Comparison of ENCODE assay signal across 12 cellular contexts in genomic region chr16:30656388-30656787, GRCh38. TPM values are rescaled to one million over a fixed set of nuclear protein-coding genes. Genes with fewer than 3 reads are reported as not detected.
DNase-seq lines count a peak whose midpoint lies in the region; ATAC-seq and TF ChIP-seq lines count a peak whose summit lies in the region.
"Had no signal": no experiment of that assay in that cellular context is flagged by ENCODE, and none has a peak within 500 bp of the region (broad histone marks: within the 10 kb centered on the region; RNA-seq: fewer than 3 reads in every experiment).

No MANE protein-coding gene starts in this region.

- no peak overlapping the region for H2AK5ac ChIP-seq in mesendoderm (ENCODE audit: low read length)

- H4K8ac ChIP-seq in mesendoderm (ENCODE audit: low read depth, low read length) = no peak overlapping the region

- CTCF ChIA-PET in activated naive CD4-positive, alpha-beta T cell treated with anti-CD3 and anti-CD28 coated beads for 36 hours (lab: Charles Lee) = interaction anchor here (1.2 kb wide), 1 partner anchor 247 kb away, joined by 4 read pairs; no protein-coding TSS in a partner anchor

- no peak for DNase-seq in activated naive CD4-positive, alpha-beta T cell treated with anti-CD3 and anti-CD28 coated beads for 36 hours
- DNase-seq in activated naive CD4-positive, alpha-beta T cell (lab: John Stamatoyannopoulos, UW) = no peak
- DNase-seq in activated naive CD4-positive, alpha-beta T cell treated with anti-CD3 and anti-CD28 coated beads, Interleukin-2, amount 50 U/mL, for 72 hours (ENCODE audit: low spot score in 2 of 2) = no peak
- DNase-seq in naive B cell = no peak
- DNase-seq in type B pancreatic cell (ENCODE audit: extremely low spot score, unreplicated experiment) = no peak
- no peak for DNase-seq in AG20443 (ENCODE audit: low spot score)
- DNase-seq in mesendoderm = no peak
- DNase-seq: activated effector memory CD4-positive, alpha-beta T cell treated with Interleukin-2 at 50 U/mL for 16 hours; colonic mucosa; SIG-M5; small intestine had no signal

- no peak overlapping the region for H3K18ac ChIP-seq in mesendoderm (ENCODE audit: low read length)

- no peak overlapping the region for H3K9ac ChIP-seq in mesendoderm (ENCODE audit: low read length)

- H3K4me1 Mint-ChIP-seq in activated naive CD4-positive, alpha-beta T cell treated with anti-CD3 and anti-CD28 coated beads for 36 hours (ENCODE audit: low read depth) = peaks cover 41% of the 10 kb centered on the region
- peaks cover 33 to 49% (median 36%) of the 10 kb centered on the region in 3 donors for H3K4me1 Mint-ChIP-seq in naive B cell
- H3K4me1 Mint-ChIP-seq in type B pancreatic cell (ENCODE audit: unreplicated experiment) = peaks cover 25% of the 10 kb centered on the region

- no CpG with 5 or more reads among the region's 8 CpGs for WGBS in mesendoderm (ENCODE audit: extremely low coverage, insufficient coverage, low lambda C conversion rate)

- H3K27ac Mint-ChIP-seq in activated naive CD4-positive, alpha-beta T cell treated with anti-CD3 and anti-CD28 coated beads for 36 hours = peak overlapping the region; percentile 26
- peak overlapping the region; percentile 44 to 93 for H3K27ac Mint-ChIP-seq in activated naive CD4-positive, alpha-beta T cell treated with anti-CD3 and anti-CD28 coated beads, Interleukin-2, amount 50 U/mL, for 72 hours
- H3K27ac Mint-ChIP-seq in naive B cell = peak overlapping the region in 4 of 6 donors; percentile 22 to 99 (median 54)
- H3K27ac Mint-ChIP-seq in type B pancreatic cell = peak overlapping the region; percentile 20

- no peak for ATAC-seq in activated naive CD4-positive, alpha-beta T cell treated with anti-CD3 and anti-CD28 coated beads, Interleukin-2, amount 50 U/mL, for 72 hours
- ATAC-seq in naive B cell (ENCODE audit: low read depth in 2 of 2) = no peak
- no peak for ATAC-seq in HG03460 (IDR thresholded peaks at IDR 0.05; ENCODE audit: unreplicated experiment)

- no peak for TF ChIP-seq CTCF in type B pancreatic cell (conservative IDR thresholded peaks at IDR 0.05)

- no peak overlapping the region for H3K4me3 ChIP-seq in mesendoderm (ENCODE audit: low read length)
- H3K4me3 ChIP-seq: colonic mucosa had no signal

- no peak overlapping the region for H3K4ac ChIP-seq in mesendoderm (ENCODE audit: low read depth, low read length)

- no peak overlapping the region for H4K5ac ChIP-seq in mesendoderm (ENCODE audit: low read length)

- H3K4me1 ChIP-seq in mesendoderm (ENCODE audit: control insufficient read depth, low read depth, low read length) = peaks cover 5% of the 10 kb centered on the region

- no peak overlapping the region for H3K4me3 Mint-ChIP-seq in activated naive CD4-positive, alpha-beta T cell treated with anti-CD3 and anti-CD28 coated beads for 36 hours
- peak overlapping the region in 5 of 8 donors; percentile 23 to 90 (median 66) for H3K4me3 Mint-ChIP-seq in naive B cell
- H3K4me3 Mint-ChIP-seq in type B pancreatic cell = peak overlapping the region; percentile 73

- H3K9me3 Mint-ChIP-seq in activated naive CD4-positive, alpha-beta T cell treated with anti-CD3 and anti-CD28 coated beads for 36 hours = no peaks in the 10 kb centered on the region
- no peaks in the 10 kb centered on the region for H3K9me3 Mint-ChIP-seq in activated naive CD4-positive, alpha-beta T cell treated with anti-CD3 and anti-CD28 coated beads, Interleukin-2, amount 50 U/mL, for 72 hours
- H3K9me3 Mint-ChIP-seq in naive B cell = no peaks in the 10 kb centered on the region
- H3K9me3 Mint-ChIP-seq in type B pancreatic cell = no peaks in the 10 kb centered on the region

- intact Hi-C loops in activated naive CD4-positive, alpha-beta T cell treated with anti-CD3 and anti-CD28 coated beads for 36 hours (cut with micrococcal nuclease) = loop anchor here (5.0 kb wide), 1 partner anchor 849 kb away; the partner anchor contains the start of gene MAZ

- no peaks in the 10 kb centered on the region for H3K79me2 ChIP-seq in mesendoderm (ENCODE audit: control insufficient read depth, insufficient read depth, low read length)

- no peak overlapping the region for H3K27ac ChIP-seq in mesendoderm (ENCODE audit: low read depth, low read length)

- H3K36me3 Mint-ChIP-seq in activated naive CD4-positive, alpha-beta T cell treated with anti-CD3 and anti-CD28 coated beads for 36 hours (ENCODE audit: low read depth) = peaks cover 40% of the 10 kb centered on the region
- H3K36me3 Mint-ChIP-seq in activated naive CD4-positive, alpha-beta T cell treated with anti-CD3 and anti-CD28 coated beads, Interleukin-2, amount 50 U/mL, for 72 hours = peaks cover 33 to 50% of the 10 kb centered on the region in 2 donors
- H3K36me3 Mint-ChIP-seq in naive B cell (peaks cover 5 to 25% of the 10 kb centered on the region in 2 donors), type B pancreatic cell (peaks cover 7% of the 10 kb centered on the region)

- H3K23ac ChIP-seq in mesendoderm (ENCODE audit: low read length) = no peak overlapping the region

- no peak overlapping the region for H3K4me2 ChIP-seq in mesendoderm (ENCODE audit: low read length)

- peaks cover 7% of the 10 kb centered on the region for H3K79me1 ChIP-seq in mesendoderm (ENCODE audit: low read length)

- H3K56ac ChIP-seq in mesendoderm (ENCODE audit: low read length) = no peak overlapping the region

- no peak overlapping the region for H2BK15ac ChIP-seq in mesendoderm (replicated peaks; ENCODE audit: low read depth)

- H3K36me3 ChIP-seq in mesendoderm (ENCODE audit: control insufficient read depth, insufficient read depth, low read length) = peaks cover 2% of the 10 kb centered on the region

- no peak overlapping the region for H2BK5ac ChIP-seq in mesendoderm (ENCODE audit: low read length)

- H3K27me3 ChIP-seq in mesendoderm (ENCODE audit: insufficient read depth, low read length, poor library complexity) = no peaks in the 10 kb centered on the region
- H3K27me3 ChIP-seq: colonic mucosa had no signal

- no peak overlapping the region for H2BK120ac ChIP-seq in mesendoderm (ENCODE audit: low read depth, low read length)

- H3K27me3 Mint-ChIP-seq in activated naive CD4-positive, alpha-beta T cell treated with anti-CD3 and anti-CD28 coated beads for 36 hours (ENCODE audit: low read depth) = no peaks in the 10 kb centered on the region
- H3K27me3 Mint-ChIP-seq in naive B cell = no peaks in the 10 kb centered on the region
- H3K27me3 Mint-ChIP-seq in type B pancreatic cell = no peaks in the 10 kb centered on the region

RNA-seq across cellular contexts. Expression of gene FBRS, which starts 1.8 kb away (rescaled TPM):
- total RNA-seq in activated naive CD4-positive, alpha-beta T cell treated with anti-CD3 and anti-CD28 coated beads for 36 hours = 10 to 100 TPM; 83.8 to 84.8 TPM
- total RNA-seq in activated naive CD4-positive, alpha-beta T cell treated with anti-CD3 and anti-CD28 coated beads, Interleukin-2, amount 50 U/mL, for 72 hours = 100 to 1,000 TPM; 104 to 117 TPM
- polyA plus RNA-seq in naive B cell (ENCODE audit: low read depth in 6 of 6) = 1 to 10 TPM in 5 of 6 donors, under 1 TPM in 1; 0.88 to 9.0 (median 4.2) TPM
- total RNA-seq in type B pancreatic cell (ENCODE audit: low replicate concordance) = 77.3 and 78.2 TPM in 2 replicates
- 8.8 TPM for polyA plus RNA-seq in mesendoderm (2013, experiment 1 of 2)
- polyA plus RNA-seq in mesendoderm (2013, experiment 2 of 2) = 8.3 TPM

RNA-seq across cellular contexts. Expression of gene PRR14, which starts 5.6 kb away (rescaled TPM):
- total RNA-seq in activated naive CD4-positive, alpha-beta T cell treated with anti-CD3 and anti-CD28 coated beads for 36 hours = 10 to 100 TPM; 50.6 to 52.4 TPM
- total RNA-seq in activated naive CD4-positive, alpha-beta T cell treated with anti-CD3 and anti-CD28 coated beads, Interleukin-2, amount 50 U/mL, for 72 hours = 100 to 1,000 TPM; 103 to 111 TPM
- polyA plus RNA-seq in naive B cell (ENCODE audit: low read depth in 6 of 6) = 10 to 100 TPM; 11.6 to 40.9 (median 17.8) TPM
- total RNA-seq in type B pancreatic cell (ENCODE audit: low replicate concordance) = 41.1 and 45.0 TPM in 2 replicates
- 11.4 TPM for polyA plus RNA-seq in mesendoderm (2013, experiment 1 of 2)
- polyA plus RNA-seq in mesendoderm (2013, experiment 2 of 2) = 10.6 TPM

RNA-seq across cellular contexts. Expression of gene SRCAP, which starts 42.6 kb away (rescaled TPM):
- total RNA-seq in activated naive CD4-positive, alpha-beta T cell treated with anti-CD3 and anti-CD28 coated beads for 36 hours = 10 to 100 TPM; 52.3 to 55.2 TPM
- 10 to 100 TPM; 61.6 to 76.8 TPM for total RNA-seq in activated naive CD4-positive, alpha-beta T cell treated with anti-CD3 and anti-CD28 coated beads, Interleukin-2, amount 50 U/mL, for 72 hours
- 10 to 100 TPM in 5 of 6 donors, not detected in 1; 11.9 to 41.5 (median 14.8) TPM for polyA plus RNA-seq in naive B cell (ENCODE audit: low read depth in 6 of 6)
- 62.8 and 73.5 TPM in 2 replicates for total RNA-seq in type B pancreatic cell (ENCODE audit: low replicate concordance)
- 29.1 TPM for polyA plus RNA-seq in mesendoderm (2013, experiment 1 of 2)
- polyA plus RNA-seq in mesendoderm (2013, experiment 2 of 2) = 25.0 TPM

RNA-seq across cellular contexts. Expression of gene ZNF689, which starts 46.2 kb away (rescaled TPM):
- 10 to 100 TPM; 10.7 to 11.5 TPM for total RNA-seq in activated naive CD4-positive, alpha-beta T cell treated with anti-CD3 and anti-CD28 coated beads for 36 hours
- 10 to 100 TPM; 11.6 to 13.7 TPM for total RNA-seq in activated naive CD4-positive, alpha-beta T cell treated with anti-CD3 and anti-CD28 coated beads, Interleukin-2, amount 50 U/mL, for 72 hours
- polyA plus RNA-seq in naive B cell (ENCODE audit: low read depth in 6 of 6) = 10 to 100 TPM in 4 of 6 donors, 1 to 10 TPM in 2; 6.1 to 12.8 (median 10.5) TPM
- 8.1 and 14.9 TPM in 2 replicates for total RNA-seq in type B pancreatic cell (ENCODE audit: low replicate concordance)
- polyA plus RNA-seq in mesendoderm (2013, experiment 1 of 2) = 14.7 TPM
- polyA plus RNA-seq in mesendoderm (2013, experiment 2 of 2) = 14.9 TPM
